In the genomic region with DNA sequence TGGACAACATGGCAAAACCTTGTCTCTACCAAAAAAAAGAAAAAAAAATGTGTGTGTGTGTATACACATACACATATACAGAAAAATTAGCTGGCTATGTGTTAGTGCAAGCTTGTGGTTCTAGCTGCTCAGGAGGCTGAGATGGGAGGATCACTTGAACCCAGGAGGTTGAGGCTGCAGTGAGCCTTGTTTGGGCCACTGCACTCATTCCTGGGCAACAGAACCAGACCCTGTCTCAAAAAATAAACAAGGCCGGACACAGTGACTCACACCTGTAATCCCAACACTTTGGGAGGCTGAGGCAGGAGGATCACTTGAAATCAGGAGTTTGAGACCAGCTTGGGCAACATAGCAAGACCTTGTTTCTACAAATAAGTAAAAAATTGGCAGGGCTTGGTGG, we compare ENCODE assay signal across 16 cellular contexts. TPM values are rescaled to one million over a fixed set of nuclear protein-coding genes. Genes with fewer than 3 reads are reported as not detected.
DNase-seq lines count a peak whose midpoint lies in the region; ATAC-seq, FAIRE-seq and TF ChIP-seq lines count a peak whose summit lies in the region.
"Had no signal": no experiment of that assay in that cellular context is flagged by ENCODE, and none has a peak within 500 bp of the region (broad histone marks: within the 10 kb centered on the region; RNA-seq: fewer than 3 reads in every experiment).

No MANE protein-coding gene starts in this region.

- no peak overlapping the region for H3K4me3 ChIP-seq in A549
- 0 out of 4 replicates have a peak overlapping the region, but pooled peaks of 1 of the 2 experiments have one; percentile 76 for H3K4me3 ChIP-seq in DND-41 (ENCODE audit: low read depth in 1 of 2, low read length in 2 of 2)
- H3K4me3 ChIP-seq in lower lobe of right lung: peak overlapping the region; percentile 90
- H3K4me3 ChIP-seq: lung had no signal

- peaks cover 0 to 4% (median 0%) of the 10 kb centered on the region in 3 donors for H3K27me3 Mint-ChIP-seq in CD14-positive monocyte (ENCODE audit: low read depth in 3 of 3)
- H3K27me3 Mint-ChIP-seq: stimulated activated memory B cell treated with anti-CD40 and anti-IgM and Interleukin-4, amounts not matched to agents 10 μg/mL and 1 μg/mL and 100 μg/mL, for 72 hours had no signal

- CTCF ChIA-PET in A549 (lab: Yijun Ruan, JAX): interaction anchor here (0.6 kb wide), 1 partner anchor 57 kb away, joined by 3 read pairs; no protein-coding TSS in a partner anchor

- H3K36me3 ChIP-seq in DND-41 (ENCODE audit: insufficient read depth, low read length) (peaks cover 15% of the 10 kb centered on the region), lower lobe of right lung (peaks cover 12% of the 10 kb centered on the region)
- H3K36me3 ChIP-seq: prostate gland had no signal

- peaks cover 41% of the 10 kb centered on the region for H3K4me1 Mint-ChIP-seq in CD14-positive monocyte

- POLR2A ChIA-PET in A549 (lab: Yijun Ruan, JAX): no interaction called here

- H3K9me3 ChIP-seq in A549 (no peaks in the 10 kb centered on the region), DND-41 (ENCODE audit: insufficient read depth, low read length, severe bottlenecking) (no peaks in the 10 kb centered on the region), lower lobe of right lung (no peaks in the 10 kb centered on the region)
- H3K9me3 ChIP-seq: prostate gland had no signal

- TF ChIP-seq CTCF in A549 (IDR thresholded peaks at IDR 0.05) (no peak), DND-41 (IDR thresholded peaks at IDR 0.05; ENCODE audit: borderline replicate concordance, extremely low read depth, low read length, poor library complexity, severe bottlenecking) (no peak), lower lobe of right lung (IDR thresholded peaks at IDR 0.05) (no peak), CD14-positive monocyte (IDR thresholded peaks at IDR 0.05) (no peak)

- H3K9ac ChIP-seq in DND-41 (ENCODE audit: low read depth, low read length): no peak overlapping the region

- DNase-seq in A549 (ENCODE audit: low read depth in 1 of 2, low spot score in 1 of 2): no peak
- DNase-seq in DND-41: no peak
- DNase-seq in activated naive CD4-positive, alpha-beta T cell treated with anti-CD3 and anti-CD28 coated beads, Interleukin-2, amount 50 U/mL, for 72 hours (ENCODE audit: low spot score in 2 of 2): no peak
- DNase-seq in lower lobe of right lung: no peak
- DNase-seq in CD14-positive monocyte (ENCODE audit: low spot score): no peak
- no peak for DNase-seq in nucleus accumbens (lab: John Stamatoyannopoulos, UW)
- DNase-seq: caudate nucleus, erythroblast, GDM1, NCI-H187 treated with DMSO at 0.1 percent for 48 hours, SIG-M5 had no signal

- H3K4me2 ChIP-seq in A549: peak overlapping the region; percentile 83
- H3K4me2 ChIP-seq in DND-41 (ENCODE audit: insufficient read depth, low read length): peak overlapping the region; percentile 87

- H3K79me2 ChIP-seq in DND-41 (ENCODE audit: insufficient read depth, low read length): peaks cover 76% of the 10 kb centered on the region

- H3K27me3 ChIP-seq in DND-41 (ENCODE audit: insufficient read depth, low read length, poor library complexity) (no peaks in the 10 kb centered on the region), lower lobe of right lung (ENCODE audit: low read depth) (no peaks in the 10 kb centered on the region)

- no peak overlapping the region for H2AFZ ChIP-seq in DND-41 (ENCODE audit: low read depth, low read length)

- no peak for TF ChIP-seq EP300 in A549 (IDR thresholded peaks at IDR 0.05)

- H3K4me1 ChIP-seq in A549: peaks cover 37% of the 10 kb centered on the region
- H3K4me1 ChIP-seq in DND-41 (ENCODE audit: insufficient read depth, low read length): peaks cover 37% of the 10 kb centered on the region
- peaks cover 16% of the 10 kb centered on the region for H3K4me1 ChIP-seq in lower lobe of right lung

- no peak for TF ChIP-seq RAD21 in A549 (conservative IDR thresholded peaks at IDR 0.05 in 1 of 2, IDR thresholded peaks at IDR 0.05 in 1 of 2)

- no peak for TF ChIP-seq POLR2A in A549 (IDR thresholded peaks at IDR 0.05; ENCODE audit: low read length)

- peaks cover 25% of the 10 kb centered on the region for H4K20me1 ChIP-seq in DND-41 (ENCODE audit: insufficient read depth, low read length)

- no peak overlapping the region for H3K27ac ChIP-seq in A549
- H3K27ac ChIP-seq in DND-41 (ENCODE audit: low read length): no peak overlapping the region
- no peak overlapping the region for H3K27ac ChIP-seq in lower lobe of right lung
- H3K27ac ChIP-seq: prostate gland had no signal

- intact Hi-C loops in lower lobe of right lung (cut with DNase I): no loop called here
- intact Hi-C loops in CD14-positive monocyte (cut with micrococcal nuclease): loop anchor here in 1 of 2 donors (2.0 to 10.0 kb wide), 2 partner anchors 45 to 249 kb away; a partner anchor contains a TSS

- no peaks in the 10 kb centered on the region for H3K9me3 Mint-ChIP-seq in activated naive CD4-positive, alpha-beta T cell treated with anti-CD3 and anti-CD28 coated beads, Interleukin-2, amount 50 U/mL, for 72 hours
- H3K9me3 Mint-ChIP-seq in CD14-positive monocyte: peaks cover 0 to 9% (median 0%) of the 10 kb centered on the region in 7 donors
- H3K9me3 Mint-ChIP-seq: stimulated activated memory B cell treated with anti-CD40 and anti-IgM and Interleukin-4, amounts not matched to agents 10 μg/mL and 1 μg/mL and 100 μg/mL, for 72 hours had no signal

- FAIRE-seq in A549 (lab: Jason Lieb, UNC): no peak

- H3K27ac Mint-ChIP-seq in activated naive CD4-positive, alpha-beta T cell treated with anti-CD3 and anti-CD28 coated beads, Interleukin-2, amount 50 U/mL, for 72 hours: peak overlapping the region; percentile 89 to 99
- peak overlapping the region in 2 of 7 donors; percentile 34 to 60 for H3K27ac Mint-ChIP-seq in CD14-positive monocyte
- H3K27ac Mint-ChIP-seq: stimulated activated memory B cell treated with anti-CD40 and anti-IgM and Interleukin-4, amounts not matched to agents 10 μg/mL and 1 μg/mL and 100 μg/mL, for 72 hours had no signal

- H3K4me3 Mint-ChIP-seq in CD14-positive monocyte: no peak overlapping the region

- ATAC-seq in A549 (no peak), DND-41 (ENCODE audit: insufficient read depth, low read depth) (no peak), lower lobe of right lung (no peak), HG02759 (IDR thresholded peaks at IDR 0.05; ENCODE audit: unreplicated experiment) (no peak), GM18517 (IDR thresholded peaks at IDR 0.05; ENCODE audit: unreplicated experiment) (no peak)
- no peak for ATAC-seq in activated naive CD4-positive, alpha-beta T cell treated with anti-CD3 and anti-CD28 coated beads, Interleukin-2, amount 50 U/mL, for 72 hours
- ATAC-seq: stimulated activated memory B cell treated with anti-CD40 and anti-IgM and Interleukin-4, amounts not matched to agents 10 μg/mL and 1 μg/mL and 100 μg/mL, for 72 hours had no signal

- H3K36me3 Mint-ChIP-seq in activated naive CD4-positive, alpha-beta T cell treated with anti-CD3 and anti-CD28 coated beads, Interleukin-2, amount 50 U/mL, for 72 hours: peaks cover 7 to 9% of the 10 kb centered on the region in 2 donors
- H3K36me3 Mint-ChIP-seq in CD14-positive monocyte: peaks cover 9 to 23% of the 10 kb centered on the region in 2 donors

- 100% methylated on average over 1 of the region's 1 CpG for WGBS in A549 (ENCODE audit: missing lambda C conversion rate)

TF ChIP-seq in A549, 52 proteins besides CTCF, POLR2A, EP300 and RAD21 (continues in another document):
- TF ChIP-seq NFE2L2 (conservative IDR thresholded peaks at IDR 0.05; ENCODE audit: low read length): no peak

RNA-seq across cellular contexts. Expression of a gene that starts 2.1 kb away (rescaled TPM):
- polyA plus RNA-seq in A549 (2011; rRNA removed): 6.1 and 11.2 TPM in 2 replicates
- 2.1 and 2.8 TPM in 2 replicates for polyA plus RNA-seq in A549 (2012; cell fraction: cytosol; rRNA removed)
- 0.76 and 1.9 TPM in 2 replicates for polyA plus RNA-seq in A549 (2012; cell fraction: nucleus; rRNA removed)
- 22.9 to 25.1 TPM (median 24.3 TPM) in 3 replicates for polyA plus RNA-seq in A549 (2017; fragmentation: RNase III; extraction: RNeasy Plus Mini Kit Qiagen cat#74134 plus additional on column Dnase treatment)
- polyA minus RNA-seq in A549 (2011; rRNA and poly(A)+ RNA removed): 6.6 and 10.3 TPM in 2 replicates
- 10 to 100 TPM; 12.6 to 48.6 TPM for total RNA-seq in activated naive CD4-positive, alpha-beta T cell treated with anti-CD3 and anti-CD28 coated beads, Interleukin-2, amount 50 U/mL, for 72 hours
- total RNA-seq in lower lobe of right lung: 24.3 TPM
- 10 to 100 TPM; 38.3 to 46.6 TPM for polyA plus RNA-seq in CD14-positive monocyte

RNA-seq across cellular contexts. Expression of a gene that starts 20.6 kb away (rescaled TPM):
- polyA plus RNA-seq in A549 (2011; rRNA removed) (400 and 436 TPM in 2 replicates), A549 (2017; fragmentation: RNase III; extraction: RNeasy Plus Mini Kit Qiagen cat#74134 plus additional on column Dnase treatment) (165 to 167 TPM (median 166 TPM) in 3 replicates), CD14-positive monocyte (100 to 1,000 TPM; 105 to 152 TPM)
- 63.0 and 72.3 TPM in 2 replicates for polyA plus RNA-seq in A549 (2012; cell fraction: cytosol; rRNA removed)
- polyA plus RNA-seq in A549 (2012; cell fraction: nucleus; rRNA removed): 97.8 and 228 TPM in 2 replicates
- 144 and 230 TPM in 2 replicates for polyA minus RNA-seq in A549 (2011; rRNA and poly(A)+ RNA removed)
- 100 to 1,000 TPM; 266 to 292 TPM for total RNA-seq in activated naive CD4-positive, alpha-beta T cell treated with anti-CD3 and anti-CD28 coated beads, Interleukin-2, amount 50 U/mL, for 72 hours
- 230 TPM for total RNA-seq in lower lobe of right lung

RNA-seq across cellular contexts. Expression of a gene that starts 44.2 kb away (rescaled TPM):
- polyA plus RNA-seq in A549 (2011; rRNA removed) (767 and 790 TPM in 2 replicates), A549 (2017; fragmentation: RNase III; extraction: RNeasy Plus Mini Kit Qiagen cat#74134 plus additional on column Dnase treatment) (833 to 1,004 TPM (median 882 TPM) in 3 replicates), CD14-positive monocyte (10 to 100 TPM; 44.5 to 62.1 TPM)
- 369 and 389 TPM in 2 replicates for polyA plus RNA-seq in A549 (2012; cell fraction: cytosol; rRNA removed)
- polyA plus RNA-seq in A549 (2012; cell fraction: nucleus; rRNA removed): 233 and 254 TPM in 2 replicates
- polyA minus RNA-seq in A549 (2011; rRNA and poly(A)+ RNA removed): 315 and 357 TPM in 2 replicates
- 100 to 1,000 TPM; 646 to 811 TPM for total RNA-seq in activated naive CD4-positive, alpha-beta T cell treated with anti-CD3 and anti-CD28 coated beads, Interleukin-2, amount 50 U/mL, for 72 hours
- total RNA-seq in lower lobe of right lung: 150 TPM

RNA-seq across cellular contexts. Expression of a gene that starts 44.8 kb away (rescaled TPM):
- polyA plus RNA-seq in A549 (2011; rRNA removed) (286 and 468 TPM in 2 replicates), A549 (2017; fragmentation: RNase III; extraction: RNeasy Plus Mini Kit Qiagen cat#74134 plus additional on column Dnase treatment) (1,189 to 1,457 TPM (median 1,198 TPM) in 3 replicates), CD14-positive monocyte (10 to 100 TPM; 44.9 to 46.2 TPM)
- 301 and 505 TPM in 2 replicates for polyA plus RNA-seq in A549 (2012; cell fraction: cytosol; rRNA removed)
- polyA plus RNA-seq in A549 (2012; cell fraction: nucleus; rRNA removed): 52.2 and 83.9 TPM in 2 replicates
- polyA minus RNA-seq in A549 (2011; rRNA and poly(A)+ RNA removed): 27.4 and 28.4 TPM in 2 replicates
- 100 to 1,000 TPM; 264 to 275 TPM for total RNA-seq in activated naive CD4-positive, alpha-beta T cell treated with anti-CD3 and anti-CD28 coated beads, Interleukin-2, amount 50 U/mL, for 72 hours
- 65.3 TPM for total RNA-seq in lower lobe of right lung
